In the genomic region with DNA sequence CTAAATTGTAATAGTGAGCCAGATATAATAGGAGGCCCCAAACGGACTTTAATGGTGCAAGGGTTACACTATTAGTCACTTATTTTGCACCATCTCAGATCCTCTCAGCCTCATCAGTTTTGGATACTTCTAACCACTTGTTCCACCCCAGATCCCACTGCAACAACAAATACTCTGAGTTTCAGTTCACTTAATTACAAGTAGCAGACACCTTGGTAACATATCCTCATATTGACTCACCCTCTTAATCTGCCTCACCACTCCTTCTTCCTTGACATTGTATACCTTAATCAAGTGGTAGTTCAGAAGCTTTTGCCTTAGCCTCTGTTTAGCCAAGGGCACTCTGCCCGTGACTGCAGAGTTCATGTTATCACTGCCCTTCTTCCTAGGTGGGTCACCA, we compare ENCODE assay signal across 15 cellular contexts.
DNase-seq lines count a peak whose midpoint lies in the region; ATAC-seq, FAIRE-seq and TF ChIP-seq lines count a peak whose summit lies in the region.
"Had no signal": no experiment of that assay in that cellular context is flagged by ENCODE, and none has a peak within 500 bp of the region (broad histone marks: within the 10 kb centered on the region; RNA-seq: fewer than 3 reads in every experiment).

No MANE protein-coding gene starts in this region.

- TF ChIP-seq RAD21 in GM12878 (IDR thresholded peaks at IDR 0.05; ENCODE audit: insufficient read depth, low read depth, low read length): no peak

- no peak for FAIRE-seq in GM12878 (lab: Jason Lieb, UNC)

- H3K79me2 ChIP-seq in GM12878 (ENCODE audit: control insufficient read depth, insufficient read depth, low read length): no peaks in the 10 kb centered on the region

- POLR2A ChIA-PET in GM12878 (lab: Charles Lee): no interaction called here

- WGBS in GM12878 (ENCODE audit: insufficient coverage, insufficient replicate concordance, low lambda C conversion rate, missing lambda C conversion rate): 0% methylated on average over 2 of the region's 2 CpGs

- H3K27me3 ChIP-seq in GM12878 (replicated peaks in 1 of 2; ENCODE audit: control insufficient read depth in 2 of 2, insufficient read depth in 2 of 2, low read length in 1 of 2): no peaks in the 10 kb centered on the region
- H3K27me3 ChIP-seq: BE2C, neutrophil had no signal

- TF ChIP-seq EP300 in GM12878 (IDR thresholded peaks at IDR 0.05; ENCODE audit: borderline replicate concordance in 1 of 2, control insufficient read depth in 1 of 2, low read depth in 2 of 2, low read length in 2 of 2): no peak

- BruUV-seq in GM12878 (replicated peaks; lab: Mats Ljungman, UMichigan): no TSS peak

- CTCF ChIA-PET in GM12878 (lab: Yijun Ruan, JAX): no interaction called here

- H3K9ac ChIP-seq in GM12878 (ENCODE audit: control insufficient read depth, insufficient read depth, low read length): no peak overlapping the region

- no peak overlapping the region for H3K4me3 ChIP-seq in GM12878

- RAD21 ChIA-PET in GM12878 (lab: Charles Lee; ENCODE audit: unreplicated experiment): no interaction called here

- H3K36me3 ChIP-seq in GM12878 (ENCODE audit: control insufficient read depth in 2 of 2, insufficient read depth in 2 of 2, low read length in 1 of 2): no peaks in the 10 kb centered on the region
- H3K36me3 ChIP-seq: BE2C, neutrophil had no signal

- no peak overlapping the region for H3K27ac ChIP-seq in GM12878 (ENCODE audit: control insufficient read depth, insufficient read depth)
- H3K27ac ChIP-seq: neutrophil had no signal

- SMC1A ChIA-PET in GM12878 (lab: Charles Lee; ENCODE audit: uncharacterized antibody, unreplicated experiment): no interaction called here

- H3K4me1 ChIP-seq in GM12878 (ENCODE audit: control insufficient read depth, insufficient read depth, low read length): peaks cover 11% of the 10 kb centered on the region; the same call in 1 of the 2 replicates
- H3K4me1 ChIP-seq: BE2C had no signal

- TF ChIP-seq POLR2A in GM12878 (IDR thresholded peaks at IDR 0.05; ENCODE audit: low read depth, low read length): no peak

- intact Hi-C loops in GM12878 (cut with micrococcal nuclease; ENCODE audit: unreplicated experiment): no loop called here

- H3K9me3 ChIP-seq in GM12878 (replicated peaks; ENCODE audit: control insufficient read depth, insufficient read depth, low read length): no peaks in the 10 kb centered on the region
- H3K9me3 ChIP-seq: BE2C, neutrophil had no signal

- no peak for TF ChIP-seq CTCF in GM12878 (IDR thresholded peaks at IDR 0.05 in 2 of 3, conservative IDR thresholded peaks at IDR 0.05 in 1 of 3; ENCODE audit: control insufficient read depth in 2 of 3, extremely low read depth in 1 of 3, insufficient read depth in 1 of 3, low read depth in 3 of 3, low read length in 3 of 3)

- peak; percentile 48 for DNase-seq in GM12878 (ENCODE audit: low read depth, low spot score)
- no peak for DNase-seq in NCI-H1930 (lab: John Stamatoyannopoulos, UW)
- no peak for DNase-seq in OCI-M2 (lab: John Stamatoyannopoulos, UW; ENCODE audit: unreplicated experiment)
- DNase-seq in NCI-H748 (lab: John Stamatoyannopoulos, UW; ENCODE audit: unreplicated experiment): no peak
- DNase-seq in SHP77 treated with DMSO at 0.1 percent for 48 hours (lab: John Stamatoyannopoulos, UW): no peak
- DNase-seq: activated CD4-positive, alpha-beta T cell treated with anti-CD3 and anti-CD28 coated beads, Interleukin-2, amount 10 ng/mL, durations not matched to agents 24 days and 14 days; activated T-cell treated with anti-CD3 and anti-CD28 coated beads, Interleukin-2, amount 50 U/mL, for 48 hours; anterior cingulate cortex; BE2C; NCI-H345 had no signal

- H4K20me1 ChIP-seq in GM12878 (ENCODE audit: control insufficient read depth, insufficient read depth): no peaks in the 10 kb centered on the region

- H3K4me2 ChIP-seq in GM12878 (ENCODE audit: control insufficient read depth, insufficient read depth): no peak overlapping the region

- no peak overlapping the region for H2AFZ ChIP-seq in GM12878 (ENCODE audit: control insufficient read depth, low read depth, low read length)

- ATAC-seq in GM18508 (IDR thresholded peaks at IDR 0.05; ENCODE audit: insufficient read depth, unreplicated experiment) (peak; percentile 53), GM21423 (IDR thresholded peaks at IDR 0.05; ENCODE audit: unreplicated experiment) (peak; percentile 65), HG03354 (IDR thresholded peaks at IDR 0.05; ENCODE audit: poor library complexity, severe bottlenecking, unreplicated experiment) (peak; percentile 71), GM12878 (peak; percentile 87)
- ATAC-seq: HCT116 had no signal

- in situ Hi-C loops in GM12878 (cut with MboI): no loop called here

TF ChIP-seq in GM12878, 131 proteins besides CTCF, POLR2A, EP300 and RAD21:
- TF ChIP-seq IKZF2 (IDR thresholded peaks at IDR 0.05): 0 out of 4 replicates have a peak, but pooled peaks of 1 of the 2 experiments have one; percentile 7
- no peak for TF ChIP-seq SIX5 (IDR thresholded peaks at IDR 0.05; ENCODE audit: low read depth, low read length, severe bottlenecking)
- TF ChIP-seq SPI1 (IDR thresholded peaks at IDR 0.05; ENCODE audit: borderline replicate concordance, insufficient read depth, low read depth, low read length): peak; percentile 45; the same call in 1 of the 2 replicates
